In genomic region chr15:70158996-70159355, GRCh38 we compare ENCODE assay signal across 30 cellular contexts.
"Had no signal": no experiment of that assay in that cellular context is flagged by ENCODE, and none has a peak within 500 bp of the region (broad histone marks: within the 10 kb centered on the region; RNA-seq: fewer than 3 reads in every experiment).

No MANE protein-coding gene starts in this region.

- H3K4me3 Mint-ChIP-seq: mesothelial cell of epicardium; naive B cell; nephron progenitor cell; stimulated activated naive CD8-positive, alpha-beta T cell treated with anti-CD3 and anti-CD28 coated beads, Interleukin-15, amount 100 ng/mL, for 72 hours had no signal

- H3K27ac Mint-ChIP-seq: mesothelial cell of epicardium; naive B cell; nephron progenitor cell; stimulated activated naive CD8-positive, alpha-beta T cell treated with anti-CD3 and anti-CD28 coated beads, Interleukin-15, amount 100 ng/mL, for 72 hours had no signal

- DNase-seq: dermis blood vessel endothelial cell; effector memory CD4-positive, alpha-beta T cell; foreskin keratinocyte; glutamatergic neuron; heart right ventricle; hippocampal formation; kidney glomerular epithelial cell; left ventricle myocardium superior; lower lobe of right lung; mucosa of descending colon; naive B cell; nephron progenitor cell; occipital lobe; pancreas; stimulated activated CD4-positive, alpha-beta T cell treated with anti-CD3 and anti-CD28 coated beads, Interleukin-12 subunit alpha, Interleukin-12 subunit beta, amount 100 ng/mL, for 4 hours; stimulated activated CD4-positive, alpha-beta T cell treated with anti-CD3 and anti-CD28 coated beads, Interleukin-1b, Interleukin-23, amount 100 ng/mL, for 48 hours; stimulated activated CD4-positive, alpha-beta T cell treated with anti-CD3 and anti-CD28 coated beads, Interleukin-4, amount 100 ng/mL, for 1 hour; stimulated activated CD8-positive, alpha-beta memory T cell treated with anti-CD3 and anti-CD28 coated beads, Interleukin-4, amount 100 ng/mL, for 48 hours; stimulated activated naive CD4-positive, alpha-beta T cell; stimulated activated naive CD8-positive, alpha-beta T cell treated with anti-CD3 and anti-CD28 coated beads, Interleukin-15, amount 100 ng/mL, for 72 hours; transverse colon had no signal

- H3K4me2 ChIP-seq: smooth muscle cell had no signal

- H3K36me3 ChIP-seq: esophagus muscularis mucosa, gastroesophageal sphincter, heart right ventricle, lower lobe of right lung, pancreas, prostate gland, right atrium auricular region, suprapubic skin, transverse colon had no signal

- H3K9me3 ChIP-seq: esophagus muscularis mucosa, gastroesophageal sphincter, lower lobe of right lung, mucosa of descending colon, pancreas, prostate gland, right atrium auricular region, suprapubic skin, transverse colon had no signal

- H3K4me3 ChIP-seq: coronary artery, esophagus muscularis mucosa, gastroesophageal sphincter, heart right ventricle, lower lobe of right lung, mucosa of descending colon, pancreas, prostate gland, right atrium auricular region, smooth muscle cell, suprapubic skin, transverse colon had no signal

- H3K36me3 Mint-ChIP-seq: mesothelial cell of epicardium, naive B cell had no signal

- ATAC-seq: foreskin keratinocyte; gastroesophageal sphincter; heart right ventricle; left ventricle myocardium superior; lower lobe of right lung; mucosa of descending colon; pancreas; sciatic nerve; stimulated activated naive CD8-positive, alpha-beta T cell treated with anti-CD3 and anti-CD28 coated beads, Interleukin-15, amount 100 ng/mL, for 72 hours had no signal

- H3K27me3 ChIP-seq: esophagus muscularis mucosa, gastroesophageal sphincter, pancreas, right atrium auricular region, suprapubic skin had no signal

- H3K4me1 ChIP-seq: foreskin keratinocyte, prostate gland had no signal

- H3K4me1 Mint-ChIP-seq: stimulated activated naive CD8-positive, alpha-beta T cell treated with anti-CD3 and anti-CD28 coated beads, Interleukin-15, amount 100 ng/mL, for 72 hours had no signal

- H3K9me3 Mint-ChIP-seq: mesothelial cell of epicardium; naive B cell; nephron progenitor cell; stimulated activated naive CD8-positive, alpha-beta T cell treated with anti-CD3 and anti-CD28 coated beads, Interleukin-15, amount 100 ng/mL, for 72 hours had no signal

- H3K27ac ChIP-seq: coronary artery, esophagus muscularis mucosa, foreskin keratinocyte, gastroesophageal sphincter, heart right ventricle, lower lobe of right lung, pancreas, prostate gland, right atrium auricular region, suprapubic skin, transverse colon had no signal
